1 cellular context compared by ENCODE assay signal in genomic region chr6:5728726-5729434, GRCh38.
TF ChIP-seq lines count a peak whose summit lies in the region.

No MANE protein-coding gene starts in this region.

TF ChIP-seq in GM23338, 12 proteins besides CTCF, POLR2A, EP300 and RAD21 (continued from another document):
- TF ChIP-seq ZNF462 (CRISPR knock-in tag; IDR thresholded peaks at IDR 0.05) (no peak), ZNF331 (CRISPR knock-in tag; IDR thresholded peaks at IDR 0.05; ENCODE audit: low read depth) (no peak)
